Comparison of ENCODE assay signal across 2 cellular contexts in genomic region chr13:113146750-113147149, GRCh38.
TF ChIP-seq lines count a peak whose summit lies in the region.

No MANE protein-coding gene starts in this region.

TF ChIP-seq in WTC11, 78 proteins besides CTCF, POLR2A, EP300 and RAD21:
- TF ChIP-seq ELF4 (CRISPR knock-in tag; IDR thresholded peaks at IDR 0.05; ENCODE audit: low read depth), result no peak
- no peak for TF ChIP-seq AR (CRISPR knock-in tag; IDR thresholded peaks at IDR 0.05)
- no peak for TF ChIP-seq TEAD4 (CRISPR knock-in tag; IDR thresholded peaks at IDR 0.05)
- no peak for TF ChIP-seq TP53 (CRISPR knock-in tag; IDR thresholded peaks at IDR 0.05)
- TF ChIP-seq ZNF512 (CRISPR knock-in tag; IDR thresholded peaks at IDR 0.05; ENCODE audit: borderline replicate concordance), result no peak
- no peak for TF ChIP-seq FOXJ3 (CRISPR knock-in tag; IDR thresholded peaks at IDR 0.05; ENCODE audit: borderline replicate concordance)
- no peak for TF ChIP-seq TCF7 (CRISPR knock-in tag; IDR thresholded peaks at IDR 0.05; ENCODE audit: low read depth)
- no peak for TF ChIP-seq CREM (CRISPR knock-in tag; IDR thresholded peaks at IDR 0.05)
- TF ChIP-seq RELA (CRISPR knock-in tag; IDR thresholded peaks at IDR 0.05; ENCODE audit: borderline replicate concordance), result no peak
- TF ChIP-seq ZNF423 (CRISPR knock-in tag; IDR thresholded peaks at IDR 0.05), result no peak
- TF ChIP-seq ETV6 (CRISPR knock-in tag; IDR thresholded peaks at IDR 0.05), result no peak
- TF ChIP-seq ZSCAN18 (CRISPR knock-in tag; IDR thresholded peaks at IDR 0.05), result no peak
- no peak for TF ChIP-seq ZNF317 (CRISPR knock-in tag; IDR thresholded peaks at IDR 0.05; ENCODE audit: borderline replicate concordance, low read depth)
- no peak for TF ChIP-seq ERG (CRISPR knock-in tag; IDR thresholded peaks at IDR 0.05)

TF ChIP-seq in HepG2, 621 proteins besides CTCF, POLR2A, EP300 and RAD21:
- no peak for TF ChIP-seq U2AF1 (optimal IDR thresholded peaks at IDR 0.05; ENCODE audit: low read depth, low read length)
- no peak for TF ChIP-seq ELK4 (CRISPR knock-in tag; IDR thresholded peaks at IDR 0.05; ENCODE audit: borderline replicate concordance)
- no peak for TF ChIP-seq E2F5 (CRISPR knock-in tag; conservative IDR thresholded peaks at IDR 0.05)
- no peak for TF ChIP-seq RBAK (CRISPR knock-in tag; IDR thresholded peaks at IDR 0.05)
- TF ChIP-seq ZNF687 (CRISPR knock-in tag; IDR thresholded peaks at IDR 0.05), result peak; percentile 21; the same call in 1 of the 2 replicates
- TF ChIP-seq AGO2 (optimal IDR thresholded peaks at IDR 0.05; ENCODE audit: low read depth, low read length), result peak; percentile 10
- TF ChIP-seq TEAD3 (CRISPR knock-in tag; optimal IDR thresholded peaks at IDR 0.05; ENCODE audit: borderline replicate concordance), result no peak
- no peak for TF ChIP-seq GMEB2 (CRISPR knock-in tag; IDR thresholded peaks at IDR 0.05; ENCODE audit: low read depth)
- no peak for TF ChIP-seq FOXK1 (CRISPR knock-in tag; IDR thresholded peaks at IDR 0.05; ENCODE audit: borderline replicate concordance, low read depth)
- no peak for TF ChIP-seq KLF6 (CRISPR knock-in tag; IDR thresholded peaks at IDR 0.05)
- no peak for TF ChIP-seq BRCA1 (CRISPR knock-in tag; IDR thresholded peaks at IDR 0.05)
- TF ChIP-seq SRY (CRISPR knock-in tag; IDR thresholded peaks at IDR 0.05), result no peak
TF ChIP-seq in HepG2: peak in this region for 2.
